1 cellular context compared by ENCODE assay signal in genomic region chr15:39855400-39855799, GRCh38.
TF ChIP-seq lines count a peak whose summit lies in the region.

No MANE protein-coding gene starts in this region.

TF ChIP-seq in H1, 55 proteins besides CTCF, POLR2A, EP300 and RAD21 (continued from another document):
- TF ChIP-seq TBP (IDR thresholded peaks at IDR 0.05; ENCODE audit: low read depth, low read length) (no peak), PHF8 (conservative IDR thresholded peaks at IDR 0.05; ENCODE audit: low read depth, low read length) (no peak), MAX (IDR thresholded peaks at IDR 0.05) (no peak), SIRT6 (IDR thresholded peaks at IDR 0.05; ENCODE audit: low read length) (no peak), ATF3 (IDR thresholded peaks at IDR 0.05; ENCODE audit: insufficient read depth, low read depth, low read length) (no peak), RXRA (IDR thresholded peaks at IDR 0.05; ENCODE audit: insufficient read depth, low read depth, low read length) (no peak), ATF2 (IDR thresholded peaks at IDR 0.05; ENCODE audit: low read length) (no peak)
